28 cellular contexts compared by ENCODE assay signal in the genomic region with DNA sequence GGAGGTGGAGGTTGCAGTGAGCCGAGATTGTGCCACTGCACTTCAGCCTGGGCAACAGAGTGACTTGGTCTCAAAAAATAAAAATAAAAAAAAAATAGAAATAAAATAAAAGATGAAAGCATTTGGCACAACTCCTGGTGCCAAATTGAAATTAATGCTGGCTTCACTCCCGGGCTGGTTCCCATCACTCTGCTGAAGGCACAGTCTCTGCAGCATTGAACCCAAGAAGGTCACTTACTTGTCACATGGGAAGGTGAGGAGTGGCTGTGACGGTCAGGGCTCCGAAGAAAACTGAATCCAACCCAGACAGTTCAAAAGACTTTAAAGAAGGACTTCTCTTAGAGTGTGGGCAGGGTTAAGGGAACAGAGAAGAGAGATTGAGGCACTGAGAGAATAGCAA. TPM values are rescaled to one million over a fixed set of nuclear protein-coding genes. Genes with fewer than 3 reads are reported as not detected.
"Had no signal": no experiment of that assay in that cellular context is flagged by ENCODE, and none has a peak within 500 bp of the region (broad histone marks: within the 10 kb centered on the region; RNA-seq: fewer than 3 reads in every experiment).

No MANE protein-coding gene starts in this region.

- H3K27ac ChIP-seq: stomach, suprapubic skin, testis, thoracic aorta, thyroid gland, tibial artery, tibial nerve, transverse colon, upper lobe of left lung, upper lobe of right lung, uterus, vagina had no signal

- H3K4me3 ChIP-seq: stomach, suprapubic skin, testis, thoracic aorta, thyroid gland, tibial artery, tibial nerve, transverse colon, upper lobe of left lung, upper lobe of right lung, uterus, vagina had no signal

- DNase-seq: stimulated activated CD4-positive, alpha-beta T cell treated with anti-CD3 and anti-CD28 coated beads, Interleukin-2, amount 100 ng/mL, for 48 hours; stimulated activated CD4-positive, alpha-beta T cell treated with anti-CD3 and anti-CD28 coated beads, Interleukin-4, amount 100 ng/mL, for 1 hour; stimulated activated CD4-positive, alpha-beta T cell treated with anti-CD3 and anti-CD28 coated beads, Interleukin-4, amount 100 ng/mL, for 24 hours; stimulated activated CD4-positive, alpha-beta T cell treated with anti-CD3 and anti-CD28 coated beads, Interleukin-4, amount 100 ng/mL, for 4 hours; stimulated activated CD8-positive, alpha-beta memory T cell treated with anti-CD3 and anti-CD28 coated beads, Interleukin-4, amount 100 ng/mL, for 48 hours; stimulated activated naive B cell treated with anti-CD40 and anti-IgM and Interleukin-4, amounts not matched to agents 10 μg/mL and 1 μg/mL and 100 μg/mL, for 72 hours; stimulated activated naive CD4-positive, alpha-beta T cell; stimulated activated naive CD4-positive, alpha-beta T cell treated with Interleukin-2 at 50 U/mL for 16 hours; stimulated activated naive CD8-positive, alpha-beta T cell treated with anti-CD3 and anti-CD28 coated beads, Interleukin-15, amount 100 ng/mL, for 72 hours; stimulated activated naive CD8-positive, alpha-beta T cell treated with anti-CD3 and anti-CD28 coated beads, Interleukin-15, Interleukin-2, amounts not matched to agents 100 U/mL and 50 U/mL, for 24 hours; stomach; substantia nigra; testis; thyroid gland; tibial artery; transverse colon; trophoblast cell; upper lobe of left lung; upper lobe of right lung; uterus had no signal

- H3K9me3 ChIP-seq: stomach, suprapubic skin, testis, thoracic aorta, thyroid gland, tibial artery, tibial nerve, transverse colon, upper lobe of left lung, upper lobe of right lung, uterus, vagina had no signal

- H3K4me1 ChIP-seq: stomach, suprapubic skin, testis, thyroid gland, tibial nerve, transverse colon, upper lobe of left lung, upper lobe of right lung, uterus, vagina had no signal

- H3K36me3 ChIP-seq: stomach, suprapubic skin, thoracic aorta, thyroid gland, tibial artery, tibial nerve, transverse colon, upper lobe of left lung, upper lobe of right lung, uterus, vagina had no signal

- H3K27me3 ChIP-seq: stomach, suprapubic skin, testis, thyroid gland, tibial artery, tibial nerve, transverse colon, upper lobe of left lung, upper lobe of right lung, uterus, vagina had no signal

RNA-seq across cellular contexts. Expression of gene CCDC63, which starts 10.5 kb away (rescaled TPM):
- total RNA-seq: stomach, subcutaneous adipose tissue, suprapubic skin, temporal lobe, thoracic aorta, thyroid gland, tibial nerve, transverse colon, upper lobe of left lung, upper lobe of right lung, ureter, urinary bladder, uterus, vagina had no signal
- polyA plus RNA-seq: stomach, urinary bladder had no signal
